Comparison of ENCODE assay signal across 1 cellular context in the genomic region with DNA sequence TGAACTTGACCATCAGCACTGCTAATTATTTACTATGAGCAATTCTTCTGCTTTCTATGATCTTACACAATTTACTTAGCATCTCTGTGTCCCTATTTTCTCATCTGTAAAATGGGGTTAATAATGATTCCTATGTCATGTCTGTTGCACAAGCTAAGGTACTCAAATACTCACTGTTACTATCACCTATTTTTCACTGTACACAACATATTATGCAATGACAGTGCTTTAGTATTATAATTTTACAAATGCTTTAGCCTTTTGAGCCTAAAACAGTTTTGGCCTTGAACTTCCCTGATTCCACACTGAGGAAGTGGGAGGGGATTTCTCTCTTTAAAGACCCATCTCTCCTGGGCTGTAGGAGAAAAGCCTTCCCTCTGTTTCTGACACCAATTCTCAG.
TF ChIP-seq lines count a peak whose summit lies in the region.

No MANE protein-coding gene starts in this region.

TF ChIP-seq in HCT116, 20 proteins besides CTCF, POLR2A, EP300 and RAD21 (continued from another document):
- TF ChIP-seq, protein P1, sequence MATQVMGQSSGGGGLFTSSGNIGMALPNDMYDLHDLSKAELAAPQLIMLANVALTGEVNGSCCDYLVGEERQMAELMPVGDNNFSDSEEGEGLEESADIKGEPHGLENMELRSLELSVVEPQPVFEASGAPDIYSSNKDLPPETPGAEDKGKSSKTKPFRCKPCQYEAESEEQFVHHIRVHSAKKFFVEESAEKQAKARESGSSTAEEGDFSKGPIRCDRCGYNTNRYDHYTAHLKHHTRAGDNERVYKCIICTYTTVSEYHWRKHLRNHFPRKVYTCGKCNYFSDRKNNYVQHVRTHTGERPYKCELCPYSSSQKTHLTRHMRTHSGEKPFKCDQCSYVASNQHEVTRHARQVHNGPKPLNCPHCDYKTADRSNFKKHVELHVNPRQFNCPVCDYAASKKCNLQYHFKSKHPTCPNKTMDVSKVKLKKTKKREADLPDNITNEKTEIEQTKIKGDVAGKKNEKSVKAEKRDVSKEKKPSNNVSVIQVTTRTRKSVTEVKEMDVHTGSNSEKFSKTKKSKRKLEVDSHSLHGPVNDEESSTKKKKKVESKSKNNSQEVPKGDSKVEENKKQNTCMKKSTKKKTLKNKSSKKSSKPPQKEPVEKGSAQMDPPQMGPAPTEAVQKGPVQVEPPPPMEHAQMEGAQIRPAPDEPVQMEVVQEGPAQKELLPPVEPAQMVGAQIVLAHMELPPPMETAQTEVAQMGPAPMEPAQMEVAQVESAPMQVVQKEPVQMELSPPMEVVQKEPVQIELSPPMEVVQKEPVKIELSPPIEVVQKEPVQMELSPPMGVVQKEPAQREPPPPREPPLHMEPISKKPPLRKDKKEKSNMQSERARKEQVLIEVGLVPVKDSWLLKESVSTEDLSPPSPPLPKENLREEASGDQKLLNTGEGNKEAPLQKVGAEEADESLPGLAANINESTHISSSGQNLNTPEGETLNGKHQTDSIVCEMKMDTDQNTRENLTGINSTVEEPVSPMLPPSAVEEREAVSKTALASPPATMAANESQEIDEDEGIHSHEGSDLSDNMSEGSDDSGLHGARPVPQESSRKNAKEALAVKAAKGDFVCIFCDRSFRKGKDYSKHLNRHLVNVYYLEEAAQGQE (IDR thresholded peaks at IDR 0.05; ENCODE audit: low read depth), result no peak
- TF ChIP-seq TCF7L2 (IDR thresholded peaks at IDR 0.05; ENCODE audit: borderline replicate concordance, extremely low read depth, insufficient read depth, insufficient read length) (no peak), POLR2AphosphoS5 (IDR thresholded peaks at IDR 0.05; ENCODE audit: low read depth, low read length) (no peak), ZNF274 (IDR thresholded peaks at IDR 0.05; ENCODE audit: low read depth, low read length) (no peak), EGR1 (IDR thresholded peaks at IDR 0.05; ENCODE audit: low read depth) (no peak), SRF (IDR thresholded peaks at IDR 0.05; ENCODE audit: low read depth) (no peak), FOSL1 (IDR thresholded peaks at IDR 0.05; ENCODE audit: low read depth) (no peak), EZH2phosphoT487 (IDR thresholded peaks at IDR 0.05; ENCODE audit: borderline replicate concordance) (no peak), CBX3 (IDR thresholded peaks at IDR 0.05; ENCODE audit: low read depth) (no peak), SIN3A (IDR thresholded peaks at IDR 0.05; ENCODE audit: low read depth) (no peak)
